Comparison of ENCODE assay signal across 11 cellular contexts in genomic region chr1:154696001-154696400, GRCh38.
A peak's percentile ranks its signal among the peaks of the same experiment; 100 is the strongest.
DNase-seq lines count a peak whose midpoint lies in the region; ATAC-seq and TF ChIP-seq lines count a peak whose summit lies in the region.
"Had no signal": no experiment of that assay in that cellular context is flagged by ENCODE, and none has a peak within 500 bp of the region (broad histone marks: within the 10 kb centered on the region; RNA-seq: fewer than 3 reads in every experiment).

No MANE protein-coding gene starts in this region.

- no peak overlapping the region for H3K27ac Mint-ChIP-seq in CD14-positive monocyte
- no peak overlapping the region for H3K27ac Mint-ChIP-seq in nephron
- H3K27ac Mint-ChIP-seq: dendritic cell treated with granulocyte-macrophage colony-stimulating factor and Interleukin-4, amounts not matched to agents 40 ng/mL and 50 ng/mL, for 4 days had no signal

- ATAC-seq in GM18873 (IDR thresholded peaks at IDR 0.05; ENCODE audit: low FRiP score, unreplicated experiment): no peak

- H3K4me3 ChIP-seq in LNCaP clone FGC (ENCODE audit: low read depth, low read length) (no peak overlapping the region), cardiac fibroblast (replicated peaks in 1 of 2; ENCODE audit: low read depth in 2 of 2, low read length in 2 of 2) (no peak overlapping the region)
- H3K4me3 ChIP-seq: SK-N-MC had no signal

- peaks cover 21% of the 10 kb centered on the region for H3K4me1 Mint-ChIP-seq in CD14-positive monocyte
- peaks cover 6% of the 10 kb centered on the region for H3K4me1 Mint-ChIP-seq in nephron

- no peaks in the 10 kb centered on the region for H3K9me3 Mint-ChIP-seq in CD14-positive monocyte
- no peaks in the 10 kb centered on the region for H3K9me3 Mint-ChIP-seq in nephron
- H3K9me3 Mint-ChIP-seq: dendritic cell treated with granulocyte-macrophage colony-stimulating factor and Interleukin-4, amounts not matched to agents 40 ng/mL and 50 ng/mL, for 4 days had no signal

- DNase-seq in CD14-positive monocyte (ENCODE audit: low spot score) (no peak), LNCaP clone FGC (ENCODE audit: low read depth) (no peak), cardiac fibroblast (ENCODE audit: low read depth in 2 of 2) (peak; percentile 24 to 26), activated gamma-delta T cell (lab: John Stamatoyannopoulos, UW) (no peak)
- DNase-seq in central memory CD4-positive, alpha-beta T cell: no peak
- DNase-seq: activated CD4-positive, alpha-beta T cell treated with anti-CD3 and anti-CD28 coated beads, Interleukin-2, amount 50 U/mL, for 1 hour; activated naive CD4-positive, alpha-beta T cell had no signal

- H3K27me3 Mint-ChIP-seq in CD14-positive monocyte (ENCODE audit: low read depth in 3 of 3) (peaks cover 0 to 10% (median 4%) of the 10 kb centered on the region in 3 donors), nephron (ENCODE audit: low read depth) (peaks cover 8% of the 10 kb centered on the region)

- H3K4me3 Mint-ChIP-seq in CD14-positive monocyte (no peak overlapping the region), nephron (no peak overlapping the region)
- H3K4me3 Mint-ChIP-seq: dendritic cell treated with granulocyte-macrophage colony-stimulating factor and Interleukin-4, amounts not matched to agents 40 ng/mL and 50 ng/mL, for 4 days had no signal

- H3K36me3 Mint-ChIP-seq in CD14-positive monocyte (no peaks in the 10 kb centered on the region), nephron (ENCODE audit: low read depth) (no peaks in the 10 kb centered on the region)

- intact Hi-C loops in CD14-positive monocyte (cut with micrococcal nuclease): loop anchor here in 1 of 2 donors (10.0 kb wide), 1 partner anchor 59 kb away; no protein-coding TSS in a partner anchor

- peak; percentile 17 for TF ChIP-seq CTCF in CD14-positive monocyte (IDR thresholded peaks at IDR 0.05)
- TF ChIP-seq CTCF in LNCaP clone FGC (IDR thresholded peaks at IDR 0.05; ENCODE audit: control insufficient read depth, extremely low read depth, insufficient read depth): peak; percentile 29; the same call in 1 of the 2 replicates
- peak; percentile 53 for TF ChIP-seq CTCF in cardiac fibroblast (IDR thresholded peaks at IDR 0.05; ENCODE audit: low read depth, low read length)
- TF ChIP-seq CTCF in nephron (IDR thresholded peaks at IDR 0.05; ENCODE audit: unreplicated experiment in 3 of 3): peak in 2 of 3 experiments; percentile 17 to 30

Comparison
In these comparisons a context has a peak if more than half of its experiments do, and no peak if none do; other contexts are left out.
1. DNase-seq: peak in cardiac fibroblast (2 of 2); none in CD14-positive monocyte (single experiment), LNCaP clone FGC (single experiment), central memory CD4-positive, alpha-beta T cell (single experiment) and activated gamma-delta T cell (single experiment).
2. Peak in every context shown above with its lines, with median percentiles within 50 percentile points of each other: CTCF ChIP-seq.